26 cellular contexts compared by ENCODE assay signal in genomic region chr13:113050856-113051431, GRCh38. TPM values are rescaled to one million over a fixed set of nuclear protein-coding genes. Genes with fewer than 3 reads are reported as not detected.
DNase-seq lines count a peak whose midpoint lies in the region; ATAC-seq and TF ChIP-seq lines count a peak whose summit lies in the region.
"Had no signal": no experiment of that assay in that cellular context is flagged by ENCODE, and none has a peak within 500 bp of the region (broad histone marks: within the 10 kb centered on the region; RNA-seq: fewer than 3 reads in every experiment).

No MANE protein-coding gene starts in this region.

- no peak overlapping the region for H3K4me3 Mint-ChIP-seq in stimulated activated naive CD8-positive, alpha-beta T cell treated with anti-CD3 and anti-CD28 coated beads, Interleukin-15, amount 100 ng/mL, for 72 hours
- H3K4me3 Mint-ChIP-seq in activated T-helper 17 cell treated with anti-CD3 and anti-CD28 coated beads, Interleukin-2, amount 50 U/mL, for 72 hours: no peak overlapping the region
- H3K4me3 Mint-ChIP-seq: activated CD4-positive, alpha-beta T cell treated with anti-CD3 and anti-CD28 coated beads for 36 hours; activated naive CD8-positive, alpha-beta T cell treated with anti-CD3 and anti-CD28 coated beads for 36 hours; naive thymus-derived CD8-positive, alpha-beta T cell had no signal

- no peaks in the 10 kb centered on the region for H3K4me1 Mint-ChIP-seq in stimulated activated naive CD8-positive, alpha-beta T cell treated with anti-CD3 and anti-CD28 coated beads, Interleukin-15, amount 100 ng/mL, for 72 hours
- H3K4me1 Mint-ChIP-seq in activated T-helper 17 cell treated with anti-CD3 and anti-CD28 coated beads, Interleukin-2, amount 50 U/mL, for 72 hours: peaks cover 5% of the 10 kb centered on the region
- H3K4me1 Mint-ChIP-seq: activated CD4-positive, alpha-beta T cell treated with anti-CD3 and anti-CD28 coated beads for 36 hours; activated naive CD8-positive, alpha-beta T cell treated with anti-CD3 and anti-CD28 coated beads for 36 hours had no signal

- peak; percentile 19 for ATAC-seq in stimulated activated naive CD8-positive, alpha-beta T cell treated with anti-CD3 and anti-CD28 coated beads, Interleukin-15, amount 100 ng/mL, for 72 hours
- ATAC-seq in stimulated activated naive CD8-positive, alpha-beta T cell treated with anti-CD3 and anti-CD28 coated beads, Interleukin-15, Interleukin-2, amounts not matched to agents 100 U/mL and 50 U/mL, for 24 hours: no peak
- no peak for ATAC-seq in left cardiac atrium
- ATAC-seq in lower lobe of right lung: no peak
- no peak for ATAC-seq in HG02610 (IDR thresholded peaks at IDR 0.05; ENCODE audit: unreplicated experiment)
- ATAC-seq in activated T-helper 17 cell treated with anti-CD3 and anti-CD28 coated beads, Interleukin-2, amount 50 U/mL, for 72 hours (replicated peaks): no peak
- ATAC-seq: activated CD4-positive, alpha-beta T cell treated with anti-CD3 and anti-CD28 coated beads for 36 hours; HCT116; naive thymus-derived CD8-positive, alpha-beta T cell had no signal

- H3K9me3 ChIP-seq in lower lobe of right lung: no peaks in the 10 kb centered on the region

- intact Hi-C loops in left cardiac atrium (cut with DNase I): no loop called here
- intact Hi-C loops in lower lobe of right lung (cut with DNase I): no loop called here

- H3K4me3 ChIP-seq in lower lobe of right lung: no peak overlapping the region
- H3K4me3 ChIP-seq: BLaER1 treated with 17β-estradiol and CSF1 and Interleukin-3, amounts not matched to agents 10 nM and 100 nM had no signal

- no peaks in the 10 kb centered on the region for H3K4me1 ChIP-seq in lower lobe of right lung

- no peaks in the 10 kb centered on the region for H3K9me3 Mint-ChIP-seq in stimulated activated naive CD8-positive, alpha-beta T cell treated with anti-CD3 and anti-CD28 coated beads, Interleukin-15, amount 100 ng/mL, for 72 hours
- H3K9me3 Mint-ChIP-seq in activated T-helper 17 cell treated with anti-CD3 and anti-CD28 coated beads, Interleukin-2, amount 50 U/mL, for 72 hours: no peaks in the 10 kb centered on the region
- H3K9me3 Mint-ChIP-seq: activated naive CD8-positive, alpha-beta T cell treated with anti-CD3 and anti-CD28 coated beads for 36 hours; naive thymus-derived CD8-positive, alpha-beta T cell had no signal

- no peak overlapping the region for H3K27ac ChIP-seq in lower lobe of right lung
- H3K27ac ChIP-seq: BLaER1 treated with 17β-estradiol and CSF1 and Interleukin-3, amounts not matched to agents 10 nM and 100 nM; brain microvascular endothelial cell; HL-60; parathyroid adenoma had no signal

- no peak for TF ChIP-seq CTCF in lower lobe of right lung (IDR thresholded peaks at IDR 0.05)

- no peak overlapping the region for H3K27ac Mint-ChIP-seq in stimulated activated naive CD8-positive, alpha-beta T cell treated with anti-CD3 and anti-CD28 coated beads, Interleukin-15, amount 100 ng/mL, for 72 hours
- H3K27ac Mint-ChIP-seq in activated T-helper 17 cell treated with anti-CD3 and anti-CD28 coated beads, Interleukin-2, amount 50 U/mL, for 72 hours: no peak overlapping the region
- H3K27ac Mint-ChIP-seq: activated CD4-positive, alpha-beta T cell treated with anti-CD3 and anti-CD28 coated beads for 36 hours; activated naive CD8-positive, alpha-beta T cell treated with anti-CD3 and anti-CD28 coated beads for 36 hours; naive thymus-derived CD8-positive, alpha-beta T cell had no signal

- H3K36me3 Mint-ChIP-seq in activated T-helper 17 cell treated with anti-CD3 and anti-CD28 coated beads, Interleukin-2, amount 50 U/mL, for 72 hours (ENCODE audit: low read depth): no peaks in the 10 kb centered on the region

- DNase-seq in stimulated activated naive CD8-positive, alpha-beta T cell treated with anti-CD3 and anti-CD28 coated beads, Interleukin-15, amount 100 ng/mL, for 72 hours: no peak
- no peak for DNase-seq in stimulated activated naive CD8-positive, alpha-beta T cell treated with anti-CD3 and anti-CD28 coated beads, Interleukin-15, Interleukin-2, amounts not matched to agents 100 U/mL and 50 U/mL, for 24 hours
- DNase-seq in left cardiac atrium (peak; percentile 19), lower lobe of right lung (peak; percentile 35), mucosa of gallbladder (ENCODE audit: low spot score) (no peak), kidney tubule cell (ENCODE audit: low spot score) (no peak)
- DNase-seq: activated CD4-positive, alpha-beta T cell treated with anti-CD3 and anti-CD28 coated beads for 36 hours; activated naive CD8-positive, alpha-beta T cell treated with anti-CD3 and anti-CD28 coated beads for 36 hours; brain microvascular endothelial cell; erythroblast; GDM1; mesenchymal stem cell; NCI-H187 treated with DMSO at 0.1 percent for 48 hours; RPMI8226; small intestine; stimulated activated CD4-positive, alpha-beta T cell treated with anti-CD3 and anti-CD28 coated beads, Interleukin-4, amount 100 ng/mL, for 1 hour had no signal

- peaks cover 16% of the 10 kb centered on the region for H3K36me3 ChIP-seq in lower lobe of right lung
- H3K36me3 ChIP-seq: BLaER1 treated with 17β-estradiol and CSF1 and Interleukin-3, amounts not matched to agents 10 nM and 100 nM; brain microvascular endothelial cell had no signal

- H3K27me3 ChIP-seq in lower lobe of right lung (ENCODE audit: low read depth): peaks cover 4% of the 10 kb centered on the region
- H3K27me3 ChIP-seq: BLaER1 treated with 17β-estradiol and CSF1 and Interleukin-3, amounts not matched to agents 10 nM and 100 nM had no signal

- no peaks in the 10 kb centered on the region for H3K27me3 Mint-ChIP-seq in stimulated activated naive CD8-positive, alpha-beta T cell treated with anti-CD3 and anti-CD28 coated beads, Interleukin-15, amount 100 ng/mL, for 72 hours
- H3K27me3 Mint-ChIP-seq in activated T-helper 17 cell treated with anti-CD3 and anti-CD28 coated beads, Interleukin-2, amount 50 U/mL, for 72 hours: no peaks in the 10 kb centered on the region
- H3K27me3 Mint-ChIP-seq: activated CD4-positive, alpha-beta T cell treated with anti-CD3 and anti-CD28 coated beads for 36 hours; activated naive CD8-positive, alpha-beta T cell treated with anti-CD3 and anti-CD28 coated beads for 36 hours; naive thymus-derived CD8-positive, alpha-beta T cell had no signal

RNA-seq across cellular contexts. Expression of gene F7, which starts 54.6 kb away (rescaled TPM):
- total RNA-seq in left cardiac atrium: under 1 TPM; 0.16 to 0.29 TPM
- not detected for total RNA-seq in lower lobe of right lung
- total RNA-seq in mucosa of gallbladder: 0.26 TPM
- under 1 TPM in 1 of 2 donors, not detected in 1; 0.40 TPM for total RNA-seq in activated T-helper 17 cell treated with anti-CD3 and anti-CD28 coated beads, Interleukin-2, amount 50 U/mL, for 72 hours
- total RNA-seq: A673, dermis microvascular lymphatic vessel endothelial cell, glomerular endothelial cell had no signal

Comparison
In these comparisons a context has a peak if more than half of its experiments do, and no peak if none do; other contexts are left out.
1. DNase-seq: peak in left cardiac atrium (single experiment) and lower lobe of right lung (single experiment); none in stimulated activated naive CD8-positive, alpha-beta T cell treated with anti-CD3 and anti-CD28 coated beads, Interleukin-15, amount 100 ng/mL, for 72 hours (0 of 2), stimulated activated naive CD8-positive, alpha-beta T cell treated with anti-CD3 and anti-CD28 coated beads, Interleukin-15, Interleukin-2, amounts not matched to agents 100 U/mL and 50 U/mL, for 24 hours (single experiment), mucosa of gallbladder (single experiment) and kidney tubule cell (single experiment).